ENCODE assay signal across 20 cellular contexts in genomic region chr6:53815381-53816119, GRCh38. TPM values are rescaled to one million over a fixed set of nuclear protein-coding genes. Genes with fewer than 3 reads are reported as not detected.
DNase-seq lines count a peak whose midpoint lies in the region; ATAC-seq and TF ChIP-seq lines count a peak whose summit lies in the region.
"Had no signal": no experiment of that assay in that cellular context is flagged by ENCODE, and none has a peak within 500 bp of the region (broad histone marks: within the 10 kb centered on the region; RNA-seq: fewer than 3 reads in every experiment).

No MANE protein-coding gene starts in this region.

- POLR2A ChIA-PET in MCF 10A (lab: Yijun Ruan, JAX): interaction anchor here (1.3 to 4.6 kb wide), 5 partner anchors 13 to 69 kb away, joined by 3 to 79 read pairs (median 3); partner anchors contain the start of gene LRRC1

- H3K9me3 Mint-ChIP-seq in MCF 10A (ENCODE audit: unreplicated experiment): no peaks in the 10 kb centered on the region
- no peaks in the 10 kb centered on the region for H3K9me3 Mint-ChIP-seq in osteocyte (ENCODE audit: unreplicated experiment)
- H3K9me3 Mint-ChIP-seq: activated CD4-positive, alpha-beta memory T cell treated with anti-CD3 and anti-CD28 coated beads for 36 hours; CD4-positive, CD25-positive, alpha-beta regulatory T cell had no signal

- BruUV-seq in MCF 10A (replicated peaks; lab: Mats Ljungman, UMichigan) (no TSS peak), mammary epithelial cell (replicated peaks; lab: Mats Ljungman, UMichigan) (no TSS peak)

- H3K4me1 Mint-ChIP-seq in MCF 10A (ENCODE audit: insufficient read depth, unreplicated experiment) (peaks cover 48% of the 10 kb centered on the region), osteocyte (ENCODE audit: unreplicated experiment) (peaks cover 23% of the 10 kb centered on the region), T-helper 17 cell (peaks cover 14% of the 10 kb centered on the region)

- TF ChIP-seq CTCF in MCF 10A (IDR thresholded peaks at IDR 0.05; ENCODE audit: unreplicated experiment) (no peak), mammary epithelial cell (conservative IDR thresholded peaks at IDR 0.05 in 1 of 2, IDR thresholded peaks at IDR 0.05 in 1 of 2; ENCODE audit: extremely low read depth in 1 of 2, insufficient read depth in 1 of 2, low read depth in 1 of 2, low read length in 2 of 2) (no peak), fibroblast of villous mesenchyme (IDR thresholded peaks at IDR 0.05; ENCODE audit: insufficient read depth, low read depth, low read length) (no peak), osteocyte (IDR thresholded peaks at IDR 0.05) (no peak), upper lobe of right lung (IDR thresholded peaks at IDR 0.05) (no peak)

- no peak overlapping the region for H3K4me3 Mint-ChIP-seq in MCF 10A (ENCODE audit: unreplicated experiment)
- H3K4me3 Mint-ChIP-seq in osteocyte (ENCODE audit: unreplicated experiment): peak overlapping the region; percentile 33
- no peak overlapping the region for H3K4me3 Mint-ChIP-seq in T-helper 17 cell
- H3K4me3 Mint-ChIP-seq: activated CD4-positive, alpha-beta memory T cell treated with anti-CD3 and anti-CD28 coated beads for 36 hours; CD4-positive, CD25-positive, alpha-beta regulatory T cell had no signal

- no peak for DNase-seq in MCF 10A (ENCODE audit: unreplicated experiment)
- DNase-seq in mammary epithelial cell: no peak
- peak; percentile 76 for DNase-seq in fibroblast of villous mesenchyme (ENCODE audit: low read depth)
- DNase-seq in osteocyte (ENCODE audit: extremely low spot score, unreplicated experiment): no peak
- no peak for DNase-seq in T-helper 17 cell
- DNase-seq in upper lobe of right lung: no peak
- DNase-seq: 8988T; activated CD4-positive, alpha-beta memory T cell treated with anti-CD3 and anti-CD28 coated beads for 36 hours; CD4-positive, CD25-positive, alpha-beta regulatory T cell; DMS79 treated with DMSO at 0.1 percent for 48 hours; heart right ventricle; NCI-H2029 treated with DMSO at 0.1 percent for 48 hours; NCI-H524 treated with DMSO at 0.1 percent for 48 hours; OCI-M1; retina; stimulated activated CD4-positive, alpha-beta T cell treated with anti-CD3 and anti-CD28 coated beads, Interleukin-2, amount 100 ng/mL, for 24 hours had no signal

- intact Hi-C loops in MCF 10A (cut with micrococcal nuclease) (no loop called here), mammary epithelial cell (cut with micrococcal nuclease) (no loop called here), upper lobe of right lung (cut with DNase I) (no loop called here)

- H3K4me2 ChIP-seq in mammary epithelial cell (ENCODE audit: insufficient read depth, low read depth, low read length): no peak overlapping the region

- no peak overlapping the region for H2AFZ ChIP-seq in mammary epithelial cell (ENCODE audit: low read depth, low read length)

- H3K9me3 ChIP-seq in mammary epithelial cell (replicated peaks; ENCODE audit: insufficient read depth, low read length) (no peaks in the 10 kb centered on the region), T-helper 17 cell (ENCODE audit: control insufficient read depth, low read length, poor library complexity, severe bottlenecking) (no peaks in the 10 kb centered on the region), upper lobe of right lung (no peaks in the 10 kb centered on the region)
- H3K9me3 ChIP-seq: heart right ventricle, tibial nerve had no signal

- no peak overlapping the region for H3K4me3 ChIP-seq in mammary epithelial cell (replicated peaks in 1 of 3; ENCODE audit: insufficient read depth in 1 of 3, low read depth in 2 of 3, low read length in 3 of 3)
- no peak overlapping the region for H3K4me3 ChIP-seq in fibroblast of villous mesenchyme (ENCODE audit: low read depth, low read length)
- H3K4me3 ChIP-seq in urinary bladder (ENCODE audit: low read depth, low read length): no peak overlapping the region
- no peak overlapping the region for H3K4me3 ChIP-seq in upper lobe of right lung
- H3K4me3 ChIP-seq: heart right ventricle, tibial nerve had no signal

- no peaks in the 10 kb centered on the region for H3K27me3 Mint-ChIP-seq in MCF 10A (ENCODE audit: insufficient read depth, unreplicated experiment)
- no peaks in the 10 kb centered on the region for H3K27me3 Mint-ChIP-seq in osteocyte (ENCODE audit: unreplicated experiment)
- H3K27me3 Mint-ChIP-seq in T-helper 17 cell: no peaks in the 10 kb centered on the region
- H3K27me3 Mint-ChIP-seq: activated CD4-positive, alpha-beta memory T cell treated with anti-CD3 and anti-CD28 coated beads for 36 hours; CD4-positive, CD25-positive, alpha-beta regulatory T cell had no signal

- no peaks in the 10 kb centered on the region for H3K27me3 ChIP-seq in mammary epithelial cell (ENCODE audit: insufficient read depth, low read length)
- H3K27me3 ChIP-seq in upper lobe of right lung: no peaks in the 10 kb centered on the region
- H3K27me3 ChIP-seq: heart right ventricle, tibial nerve had no signal

- H3K4me1 ChIP-seq in mammary epithelial cell (ENCODE audit: insufficient read depth, low read length): peaks cover 24% of the 10 kb centered on the region
- H3K4me1 ChIP-seq in urinary bladder (ENCODE audit: insufficient read depth): no peaks in the 10 kb centered on the region
- H3K4me1 ChIP-seq in upper lobe of right lung: peaks cover 2% of the 10 kb centered on the region

- WGBS in mammary epithelial cell (ENCODE audit: low coverage, missing lambda C conversion rate): 53% methylated on average over 7 of the region's 7 CpGs
- WGBS in urinary bladder: 33% methylated on average over 7 of the region's 7 CpGs

- H3K27ac Mint-ChIP-seq in MCF 10A (ENCODE audit: low read depth, unreplicated experiment) (peak overlapping the region; percentile 17), osteocyte (ENCODE audit: unreplicated experiment) (peak overlapping the region; percentile 86), T-helper 17 cell (no peak overlapping the region)
- H3K27ac Mint-ChIP-seq: activated CD4-positive, alpha-beta memory T cell treated with anti-CD3 and anti-CD28 coated beads for 36 hours; CD4-positive, CD25-positive, alpha-beta regulatory T cell had no signal

- H3K36me3 ChIP-seq in mammary epithelial cell (ENCODE audit: insufficient read depth, low read length): no peaks in the 10 kb centered on the region
- no peaks in the 10 kb centered on the region for H3K36me3 ChIP-seq in urinary bladder (ENCODE audit: insufficient read depth)
- H3K36me3 ChIP-seq in upper lobe of right lung: no peaks in the 10 kb centered on the region
- H3K36me3 ChIP-seq: heart right ventricle, tibial nerve had no signal

- peaks cover 82% of the 10 kb centered on the region for H3K79me2 ChIP-seq in mammary epithelial cell (ENCODE audit: insufficient read depth, low read length)

- in situ Hi-C loops in mammary epithelial cell (cut with MboI; ENCODE audit: low sequenced_read_pairs in 2 of 2): no loop called here

- no peaks in the 10 kb centered on the region for H3K36me3 Mint-ChIP-seq in MCF 10A (ENCODE audit: insufficient read depth, unreplicated experiment)
- no peaks in the 10 kb centered on the region for H3K36me3 Mint-ChIP-seq in osteocyte (ENCODE audit: unreplicated experiment)
- no peaks in the 10 kb centered on the region for H3K36me3 Mint-ChIP-seq in T-helper 17 cell (ENCODE audit: low read depth)
- H3K36me3 Mint-ChIP-seq: activated CD4-positive, alpha-beta memory T cell treated with anti-CD3 and anti-CD28 coated beads for 36 hours; CD4-positive, CD25-positive, alpha-beta regulatory T cell had no signal

- dilution Hi-C loops in mammary epithelial cell (cut with HindIII; ENCODE audit: low sequenced_read_pairs): no loop called here

- H3K9ac ChIP-seq in mammary epithelial cell (ENCODE audit: insufficient read depth, low read length): no peak overlapping the region

- H3K27ac ChIP-seq in mammary epithelial cell (ENCODE audit: insufficient read depth, low read depth, low read length) (no peak overlapping the region), urinary bladder (ENCODE audit: low read depth) (peak overlapping the region; percentile 16), upper lobe of right lung (no peak overlapping the region)

- H4K20me1 ChIP-seq in mammary epithelial cell (ENCODE audit: insufficient read depth, low read length): no peaks in the 10 kb centered on the region

- CTCF ChIA-PET in MCF 10A (lab: Yijun Ruan, JAX): interaction anchor here (0.6 to 1.6 kb wide), 2 partner anchors 153 to 164 kb away, joined by 3 read pairs; no protein-coding TSS in a partner anchor
- CTCF ChIA-PET in mammary epithelial cell (lab: Charles Lee; ENCODE audit: low non-redundant PET): interaction anchor here (0.5 kb wide), 1 partner anchor 90 kb away, joined by 5 read pairs; no protein-coding TSS in a partner anchor

- no peak for ATAC-seq in HG03521 (IDR thresholded peaks at IDR 0.05; ENCODE audit: unreplicated experiment)
- ATAC-seq in T-helper 17 cell: no peak
- ATAC-seq in upper lobe of right lung: no peak
- ATAC-seq: heart right ventricle, SK-N-SH treated with all-trans-retinoic acid at 6 μM for 48 hours had no signal

RNA-seq across cellular contexts. Expression of gene LRRC1, which starts 20.7 kb away (rescaled TPM):
- 16.0 and 18.6 TPM in 2 replicates for total RNA-seq in MCF 10A (2022)
- 10 to 100 TPM; 18.2 to 19.2 TPM for total RNA-seq in mammary epithelial cell
- polyA plus RNA-seq in mammary epithelial cell: 12.4 TPM
- 11.6 TPM for polyA minus RNA-seq in mammary epithelial cell
- 17.7 and 18.6 TPM in 2 replicates for total RNA-seq in fibroblast of villous mesenchyme
- total RNA-seq in osteocyte: 7.4 and 7.6 TPM in 2 replicates
- total RNA-seq in urinary bladder: 22.7 TPM
- polyA plus RNA-seq in urinary bladder: 8.3 TPM
- 1 to 10 TPM; 2.5 to 4.0 TPM for total RNA-seq in T-helper 17 cell
- 22.3 TPM for total RNA-seq in upper lobe of right lung
